ENCODE assay signal across 8 cellular contexts in genomic region chr2:47907097-47907781, GRCh38. TPM values are rescaled to one million over a fixed set of nuclear protein-coding genes. Genes with fewer than 3 reads are reported as not detected.
DNase-seq lines count a peak whose midpoint lies in the region; ATAC-seq and TF ChIP-seq lines count a peak whose summit lies in the region.

No MANE protein-coding gene starts in this region.

- TF ChIP-seq CTCF in thoracic aorta (IDR thresholded peaks at IDR 0.05): no peak

- peaks cover 31 to 41% (median 34%) of the 10 kb centered on the region in 3 donors for H3K4me1 Mint-ChIP-seq in T-cell

- H3K9me3 ChIP-seq in mesodermal cell (ENCODE audit: control insufficient read depth, low read length) (no peaks in the 10 kb centered on the region), thoracic aorta (no peaks in the 10 kb centered on the region)

- ATAC-seq in T-cell (replicated peaks in 1 of 4) (peak in 1 of 4 experiments; percentile 11), thoracic aorta (ENCODE audit: insufficient number of reproducible peaks, low FRiP score, low read depth) (no peak), GM19328 (IDR thresholded peaks at IDR 0.05; ENCODE audit: unreplicated experiment) (no peak), GM18858 (IDR thresholded peaks at IDR 0.05; ENCODE audit: unreplicated experiment) (no peak)

- peak overlapping the region; percentile 86 to 96 (median 88) for H3K4me3 Mint-ChIP-seq in T-cell

- H3K9me3 Mint-ChIP-seq in T-cell: no peaks in the 10 kb centered on the region

- H3K27ac ChIP-seq in caudate nucleus (ENCODE audit: low read depth, low read length) (peak overlapping the region; percentile 92), mesodermal cell (ENCODE audit: low read depth, low read length, severe bottlenecking) (peak overlapping the region; percentile 98), thoracic aorta (peak overlapping the region; percentile 84 to 99)

- CTCF ChIA-PET in T-cell (lab: Charles Lee): interaction anchor here (0.6 to 2.3 kb wide), 18 partner anchors 9 to 543 kb away, joined by 3 to 20 read pairs (median 3); partner anchors contain the start of genes MSH2 (in 1 of the 2) and MSH6 (in 1 of the 2)

- peak overlapping the region; percentile 84 to 94 for H3K27ac Mint-ChIP-seq in T-cell

- DNase-seq in H7: no peak
- peak in 30 of 34 experiments; percentile 7 to 62 (median 34) for DNase-seq in T-cell
- DNase-seq in caudate nucleus (lab: John Stamatoyannopoulos, UW): peak in 2 of 61 donors; percentile 1 to 7
- no peak for DNase-seq in thoracic aorta (ENCODE audit: low spot score)
- DNase-seq in NCI-H226: no peak

- POLR2A ChIA-PET in T-cell (lab: Charles Lee): interaction anchor here (0.6 to 1.1 kb wide), 7 partner anchors 18 to 504 kb away, joined by 3 to 8 read pairs (median 3); partner anchors contain the start of gene MSH2 (in 1 of the 2)

- H3K27me3 ChIP-seq in H7 (ENCODE audit: control insufficient read depth, insufficient read depth, low read length) (no peaks in the 10 kb centered on the region), thoracic aorta (replicated peaks; ENCODE audit: insufficient read depth) (no peaks in the 10 kb centered on the region)

- H3K4me3 ChIP-seq in H7 (ENCODE audit: insufficient read depth, low read depth, low read length) (peak overlapping the region; percentile 51), mesodermal cell (ENCODE audit: extremely low read depth, insufficient read depth, low read length, poor library complexity, severe bottlenecking) (peak overlapping the region; percentile 93), thoracic aorta (peak overlapping the region; percentile 100)

- H3K4me1 ChIP-seq in mesodermal cell (ENCODE audit: control insufficient read depth, insufficient read depth, low read length, poor library complexity, severe bottlenecking): no peaks in the 10 kb centered on the region
- peaks cover 15 to 19% of the 10 kb centered on the region in 2 donors for H3K4me1 ChIP-seq in thoracic aorta (ENCODE audit: control insufficient read depth in 1 of 2, low read depth in 2 of 2)

- no peaks in the 10 kb centered on the region for H3K36me3 Mint-ChIP-seq in T-cell

- H3K36me3 ChIP-seq in H7 (replicated peaks; ENCODE audit: control insufficient read depth, insufficient read depth, low read length) (no peaks in the 10 kb centered on the region), mesodermal cell (ENCODE audit: control insufficient read depth, insufficient read depth, low read length) (no peaks in the 10 kb centered on the region), thoracic aorta (no peaks in the 10 kb centered on the region)

- no peaks in the 10 kb centered on the region for H3K27me3 Mint-ChIP-seq in T-cell

- 18 to 19% methylated on average over 4 to 9 of the region's 13 CpGs for WGBS in mesodermal cell (ENCODE audit: insufficient coverage in 2 of 2), 2 experiments

RNA-seq across cellular contexts. Expression of gene FBXO11, which starts 0.9 kb away (rescaled TPM):
- total RNA-seq in H7 (2014; rRNA removed; shearing (Covaris generic)): 15.6 and 28.3 TPM in 2 replicates
- total RNA-seq in T-cell: 10 to 100 TPM; 70.2 to 90.0 (median 74.6) TPM
- polyA plus RNA-seq in mesodermal cell (2013, experiment 1 of 2): 46.9 TPM
- 52.5 TPM for polyA plus RNA-seq in mesodermal cell (2013, experiment 2 of 2)
- 10 to 100 TPM; 53.8 to 99.8 TPM for total RNA-seq in thoracic aorta

Comparison
In these comparisons a context has a peak if more than half of its experiments do, and no peak if none do; other contexts are left out.
1. DNase-seq: peak in T-cell (30 of 34); none in H7 (single experiment), thoracic aorta (single experiment) and NCI-H226 (single experiment).
2. Peak in every context shown above with its lines, with median percentiles within 50 percentile points of each other: H3K4me3 ChIP-seq and H3K27ac ChIP-seq.